In genomic region chr4:170027181-170027829, GRCh38 we compare ENCODE assay signal across 1 cellular context.
A peak's percentile ranks its signal among the peaks of the same experiment; 100 is the strongest.
TF ChIP-seq lines count a peak whose summit lies in the region.

No MANE protein-coding gene starts in this region.

TF ChIP-seq in HepG2, 621 proteins besides CTCF, POLR2A, EP300 and RAD21 (continued from another document and continues in another):
- TF ChIP-seq HIVEP1 (CRISPR knock-in tag; IDR thresholded peaks at IDR 0.05) (peak; percentile 93), GABPA (IDR thresholded peaks at IDR 0.05; ENCODE audit: low read depth, low read length) (no peak), GABPA (CRISPR knock-in tag; IDR thresholded peaks at IDR 0.05; ENCODE audit: low read depth) (peak; percentile 6; the same call in 1 of the 2 replicates), SP4 (CRISPR knock-in tag; IDR thresholded peaks at IDR 0.05) (no peak; the same call in 1 of the 2 replicates), FLYWCH1 (CRISPR knock-in tag; IDR thresholded peaks at IDR 0.05) (no peak), ZBTB10 (CRISPR knock-in tag; IDR thresholded peaks at IDR 0.05; ENCODE audit: borderline replicate concordance) (no peak), SP5 (CRISPR knock-in tag; IDR thresholded peaks at IDR 0.05; ENCODE audit: borderline replicate concordance, low read depth) (peak; percentile 48), HDAC2 (CRISPR knock-in tag; IDR thresholded peaks at IDR 0.05) (peak; percentile 46; the same call in 1 of the 2 replicates), HOXA5 (CRISPR knock-in tag; IDR thresholded peaks at IDR 0.05) (peak; percentile 63), ARID5B (CRISPR knock-in tag; IDR thresholded peaks at IDR 0.05) (peak; percentile 68), ZNF674 (CRISPR knock-in tag; IDR thresholded peaks at IDR 0.05; ENCODE audit: low read depth) (no peak), RXRA (CRISPR knock-in tag; IDR thresholded peaks at IDR 0.05) (peak; percentile 73), ZNF34 (CRISPR knock-in tag; IDR thresholded peaks at IDR 0.05; ENCODE audit: borderline replicate concordance) (0 out of 2 replicates have a peak, but pooled peaks have one; percentile 33), PRMT3 (CRISPR knock-in tag; IDR thresholded peaks at IDR 0.05; ENCODE audit: borderline replicate concordance, low read depth) (no peak), ZNF333 (CRISPR knock-in tag; IDR thresholded peaks at IDR 0.05; ENCODE audit: borderline replicate concordance) (0 out of 2 replicates have a peak, but pooled peaks have one; percentile 74), SMAD9 (CRISPR knock-in tag; IDR thresholded peaks at IDR 0.05) (peak; percentile 90), RAD51 (IDR thresholded peaks at IDR 0.05; ENCODE audit: borderline replicate concordance) (no peak), FOXP1 (IDR thresholded peaks at IDR 0.05) (no peak), FOXP1 (CRISPR knock-in tag; IDR thresholded peaks at IDR 0.05) (0 out of 2 replicates have a peak, but pooled peaks have one; percentile 13), ELF3 (CRISPR knock-in tag; IDR thresholded peaks at IDR 0.05) (peak; percentile 67), CHD2 (IDR thresholded peaks at IDR 0.05; ENCODE audit: low read depth, low read length) (no peak), MTA3 (CRISPR knock-in tag; IDR thresholded peaks at IDR 0.05) (no peak), MXD3 (CRISPR knock-in tag; IDR thresholded peaks at IDR 0.05) (peak; percentile 98), PLSCR1 (CRISPR knock-in tag; IDR thresholded peaks at IDR 0.05; ENCODE audit: borderline replicate concordance) (no peak), ZNF564 (CRISPR knock-in tag; IDR thresholded peaks at IDR 0.05) (peak; percentile 80), HNRNPL (IDR thresholded peaks at IDR 0.05; ENCODE audit: low read depth, low read length) (peak; percentile 97), ZBTB21 (CRISPR knock-in tag; IDR thresholded peaks at IDR 0.05) (no peak; the same call in 1 of the 2 replicates), ZHX1 (CRISPR knock-in tag; IDR thresholded peaks at IDR 0.05; ENCODE audit: low read depth) (peak; percentile 91), JUNB (CRISPR knock-in tag; IDR thresholded peaks at IDR 0.05; ENCODE audit: borderline replicate concordance) (peak; percentile 77; the same call in 1 of the 2 replicates), EED (CRISPR knock-in tag; IDR thresholded peaks at IDR 0.05) (peak; percentile 87), ZNF280D (CRISPR knock-in tag; IDR thresholded peaks at IDR 0.05) (peak; percentile 58; the same call in 1 of the 2 replicates), FOXP4 (CRISPR knock-in tag; IDR thresholded peaks at IDR 0.05) (peak; percentile 22), ZBTB38 (CRISPR knock-in tag; IDR thresholded peaks at IDR 0.05) (peak; percentile 77), ZNF354B (CRISPR knock-in tag; IDR thresholded peaks at IDR 0.05) (no peak), NR0B2 (CRISPR knock-in tag; IDR thresholded peaks at IDR 0.05) (0 out of 2 replicates have a peak, but pooled peaks have one; percentile 83), MYNN (CRISPR knock-in tag; IDR thresholded peaks at IDR 0.05; ENCODE audit: low read depth) (no peak), ZNF577 (CRISPR knock-in tag; IDR thresholded peaks at IDR 0.05; ENCODE audit: borderline replicate concordance, low read depth) (0 out of 2 replicates have a peak, but pooled peaks have one; percentile 39), ZNF562 (CRISPR knock-in tag; IDR thresholded peaks at IDR 0.05; ENCODE audit: borderline replicate concordance) (peak; percentile 73; the same call in 1 of the 2 replicates), SOX6 (IDR thresholded peaks at IDR 0.05) (no peak), SOX6 (CRISPR knock-in tag; IDR thresholded peaks at IDR 0.05) (peak; percentile 69; the same call in 1 of the 2 replicates), BCLAF1 (IDR thresholded peaks at IDR 0.05) (no peak)
